In the genomic region with DNA sequence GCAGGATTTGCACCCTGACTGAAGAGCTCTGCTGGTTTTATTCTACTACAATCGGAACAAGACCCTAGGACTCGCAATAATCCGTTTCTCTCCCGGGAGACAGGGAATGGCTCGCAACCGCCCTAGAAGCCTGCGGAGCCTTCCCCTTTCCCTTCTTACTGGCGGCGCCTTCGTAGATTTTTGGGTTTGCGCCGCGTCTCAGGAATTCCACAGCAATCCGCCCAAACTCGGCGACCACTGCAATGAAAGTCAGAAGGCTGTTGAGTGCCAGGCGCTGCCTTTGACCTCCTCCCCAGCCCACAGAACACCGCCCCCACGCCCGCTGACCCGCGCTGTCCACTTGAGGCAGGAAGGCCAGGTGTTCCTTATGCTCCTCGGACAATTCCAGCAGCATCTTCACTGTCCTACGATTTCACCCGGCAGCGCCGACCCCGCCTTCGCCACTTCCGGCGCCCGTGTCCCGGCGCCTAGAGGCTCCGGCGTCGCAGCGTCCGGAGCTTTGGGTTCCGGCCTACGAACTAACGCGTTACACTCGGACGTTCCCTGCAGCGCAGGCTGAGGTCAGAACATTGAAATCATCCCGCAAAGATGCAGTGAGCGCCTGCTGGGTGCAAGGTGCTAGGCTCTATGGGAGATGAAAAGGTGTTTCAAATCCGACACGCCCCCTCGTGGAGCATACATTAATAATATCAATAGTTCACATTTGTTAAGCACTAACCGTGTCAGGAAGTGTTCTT, we compare ENCODE assay signal across 1 cellular context.
TF ChIP-seq lines count a peak whose summit lies in the region.

Gene COMMD2 (minus strand): TSS at position 439 of the 737 bp plus-strand sequence. CDS start 45 bp downstream, at position 394.

TF ChIP-seq in K562, 482 proteins besides CTCF, POLR2A, EP300 and RAD21 (continued from another document and continues in another):
- TF ChIP-seq, protein P1, sequence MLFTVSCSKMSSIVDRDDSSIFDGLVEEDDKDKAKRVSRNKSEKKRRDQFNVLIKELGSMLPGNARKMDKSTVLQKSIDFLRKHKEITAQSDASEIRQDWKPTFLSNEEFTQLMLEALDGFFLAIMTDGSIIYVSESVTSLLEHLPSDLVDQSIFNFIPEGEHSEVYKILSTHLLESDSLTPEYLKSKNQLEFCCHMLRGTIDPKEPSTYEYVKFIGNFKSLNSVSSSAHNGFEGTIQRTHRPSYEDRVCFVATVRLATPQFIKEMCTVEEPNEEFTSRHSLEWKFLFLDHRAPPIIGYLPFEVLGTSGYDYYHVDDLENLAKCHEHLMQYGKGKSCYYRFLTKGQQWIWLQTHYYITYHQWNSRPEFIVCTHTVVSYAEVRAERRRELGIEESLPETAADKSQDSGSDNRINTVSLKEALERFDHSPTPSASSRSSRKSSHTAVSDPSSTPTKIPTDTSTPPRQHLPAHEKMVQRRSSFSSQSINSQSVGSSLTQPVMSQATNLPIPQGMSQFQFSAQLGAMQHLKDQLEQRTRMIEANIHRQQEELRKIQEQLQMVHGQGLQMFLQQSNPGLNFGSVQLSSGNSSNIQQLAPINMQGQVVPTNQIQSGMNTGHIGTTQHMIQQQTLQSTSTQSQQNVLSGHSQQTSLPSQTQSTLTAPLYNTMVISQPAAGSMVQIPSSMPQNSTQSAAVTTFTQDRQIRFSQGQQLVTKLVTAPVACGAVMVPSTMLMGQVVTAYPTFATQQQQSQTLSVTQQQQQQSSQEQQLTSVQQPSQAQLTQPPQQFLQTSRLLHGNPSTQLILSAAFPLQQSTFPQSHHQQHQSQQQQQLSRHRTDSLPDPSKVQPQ (CRISPR knock-in tag; IDR thresholded peaks at IDR 0.05; ENCODE audit: borderline replicate concordance) = no peak
- TF ChIP-seq HMG20A (CRISPR knock-in tag; conservative IDR thresholded peaks at IDR 0.05) (no peak), ZSCAN29 (IDR thresholded peaks at IDR 0.05) (0 out of 2 replicates have a peak, but pooled peaks have one; percentile 29), ZNF511 (CRISPR knock-in tag; IDR thresholded peaks at IDR 0.05) (no peak; the same call in 1 of the 2 replicates), SRSF1 (IDR thresholded peaks at IDR 0.05; ENCODE audit: low read depth, low read length) (no peak), NR2C2 (CRISPR knock-in tag; IDR thresholded peaks at IDR 0.05) (peak; percentile 86), NR2C2 (tag; IDR thresholded peaks at IDR 0.05) (peak; percentile 88), CCAR2 (IDR thresholded peaks at IDR 0.05; ENCODE audit: low read depth, low read length) (no peak), PCBP2 (IDR thresholded peaks at IDR 0.05; ENCODE audit: low read depth, low read length, poor library complexity, severe bottlenecking) (no peak), FOXP1 (CRISPR knock-in tag; IDR thresholded peaks at IDR 0.05) (peak; percentile 53; the same call in 1 of the 2 replicates), PTBP1 (IDR thresholded peaks at IDR 0.05; ENCODE audit: low read depth, low read length) (no peak), KLF10 (CRISPR knock-in tag; IDR thresholded peaks at IDR 0.05) (no peak), EZH2 (IDR thresholded peaks at IDR 0.05; ENCODE audit: borderline replicate concordance, low read depth, low read length) (no peak), HNRNPLL (IDR thresholded peaks at IDR 0.05; ENCODE audit: low read depth, low read length, poor library complexity, severe bottlenecking) (peak; percentile 57), GTF2E2 (tag; IDR thresholded peaks at IDR 0.05) (peak; percentile 54; the same call in 1 of the 2 replicates)
- TF ChIP-seq, protein P2, sequence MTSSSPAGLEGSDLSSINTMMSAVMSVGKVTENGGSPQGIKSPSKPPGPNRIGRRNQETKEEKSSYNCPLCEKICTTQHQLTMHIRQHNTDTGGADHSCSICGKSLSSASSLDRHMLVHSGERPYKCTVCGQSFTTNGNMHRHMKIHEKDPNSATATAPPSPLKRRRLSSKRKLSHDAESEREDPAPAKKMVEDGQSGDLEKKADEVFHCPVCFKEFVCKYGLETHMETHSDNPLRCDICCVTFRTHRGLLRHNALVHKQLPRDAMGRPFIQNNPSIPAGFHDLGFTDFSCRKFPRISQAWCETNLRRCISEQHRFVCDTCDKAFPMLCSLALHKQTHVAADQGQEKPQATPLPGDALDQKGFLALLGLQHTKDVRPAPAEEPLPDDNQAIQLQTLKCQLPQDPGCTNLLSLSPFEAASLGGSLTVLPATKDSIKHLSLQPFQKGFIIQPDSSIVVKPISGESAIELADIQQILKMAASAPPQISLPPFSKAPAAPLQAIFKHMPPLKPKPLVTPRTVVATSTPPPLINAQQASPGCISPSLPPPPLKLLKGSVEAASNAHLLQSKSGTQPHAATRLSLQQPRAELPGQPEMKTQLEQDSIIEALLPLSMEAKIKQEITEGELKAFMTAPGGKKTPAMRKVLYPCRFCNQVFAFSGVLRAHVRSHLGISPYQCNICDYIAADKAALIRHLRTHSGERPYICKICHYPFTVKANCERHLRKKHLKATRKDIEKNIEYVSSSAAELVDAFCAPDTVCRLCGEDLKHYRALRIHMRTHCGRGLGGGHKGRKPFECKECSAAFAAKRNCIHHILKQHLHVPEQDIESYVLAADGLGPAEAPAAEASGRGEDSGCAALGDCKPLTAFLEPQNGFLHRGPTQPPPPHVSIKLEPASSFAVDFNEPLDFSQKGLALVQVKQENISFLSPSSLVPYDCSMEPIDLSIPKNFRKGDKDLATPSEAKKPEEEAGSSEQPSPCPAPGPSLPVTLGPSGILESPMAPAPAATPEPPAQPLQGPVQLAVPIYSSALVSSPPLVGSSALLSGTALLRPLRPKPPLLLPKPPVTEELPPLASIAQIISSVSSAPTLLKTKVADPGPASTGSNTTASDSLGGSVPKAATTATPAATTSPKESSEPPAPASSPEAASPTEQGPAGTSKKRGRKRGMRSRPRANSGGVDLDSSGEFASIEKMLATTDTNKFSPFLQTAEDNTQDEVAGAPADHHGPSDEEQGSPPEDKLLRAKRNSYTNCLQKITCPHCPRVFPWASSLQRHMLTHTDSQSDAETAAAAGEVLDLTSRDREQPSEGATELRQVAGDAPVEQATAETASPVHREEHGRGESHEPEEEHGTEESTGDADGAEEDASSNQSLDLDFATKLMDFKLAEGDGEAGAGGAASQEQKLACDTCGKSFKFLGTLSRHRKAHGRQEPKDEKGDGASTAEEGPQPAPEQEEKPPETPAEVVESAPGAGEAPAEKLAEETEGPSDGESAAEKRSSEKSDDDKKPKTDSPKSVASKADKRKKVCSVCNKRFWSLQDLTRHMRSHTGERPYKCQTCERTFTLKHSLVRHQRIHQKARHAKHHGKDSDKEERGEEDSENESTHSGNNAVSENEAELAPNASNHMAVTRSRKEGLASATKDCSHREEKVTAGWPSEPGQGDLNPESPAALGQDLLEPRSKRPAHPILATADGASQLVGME (CRISPR knock-in tag; IDR thresholded peaks at IDR 0.05) = peak; percentile 93
- TF ChIP-seq, protein P3, sequence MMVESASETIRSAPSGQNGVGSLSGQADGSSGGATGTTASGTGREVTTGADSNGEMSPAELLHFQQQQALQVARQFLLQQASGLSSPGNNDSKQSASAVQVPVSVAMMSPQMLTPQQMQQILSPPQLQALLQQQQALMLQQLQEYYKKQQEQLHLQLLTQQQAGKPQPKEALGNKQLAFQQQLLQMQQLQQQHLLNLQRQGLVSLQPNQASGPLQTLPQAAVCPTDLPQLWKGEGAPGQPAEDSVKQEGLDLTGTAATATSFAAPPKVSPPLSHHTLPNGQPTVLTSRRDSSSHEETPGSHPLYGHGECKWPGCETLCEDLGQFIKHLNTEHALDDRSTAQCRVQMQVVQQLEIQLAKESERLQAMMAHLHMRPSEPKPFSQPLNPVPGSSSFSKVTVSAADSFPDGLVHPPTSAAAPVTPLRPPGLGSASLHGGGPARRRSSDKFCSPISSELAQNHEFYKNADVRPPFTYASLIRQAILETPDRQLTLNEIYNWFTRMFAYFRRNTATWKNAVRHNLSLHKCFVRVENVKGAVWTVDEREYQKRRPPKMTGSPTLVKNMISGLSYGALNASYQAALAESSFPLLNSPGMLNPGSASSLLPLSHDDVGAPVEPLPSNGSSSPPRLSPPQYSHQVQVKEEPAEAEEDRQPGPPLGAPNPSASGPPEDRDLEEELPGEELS (CRISPR knock-in tag; IDR thresholded peaks at IDR 0.05; ENCODE audit: borderline replicate concordance) = 0 out of 2 replicates have a peak, but pooled peaks have one; percentile 36
- TF ChIP-seq, protein P4, sequence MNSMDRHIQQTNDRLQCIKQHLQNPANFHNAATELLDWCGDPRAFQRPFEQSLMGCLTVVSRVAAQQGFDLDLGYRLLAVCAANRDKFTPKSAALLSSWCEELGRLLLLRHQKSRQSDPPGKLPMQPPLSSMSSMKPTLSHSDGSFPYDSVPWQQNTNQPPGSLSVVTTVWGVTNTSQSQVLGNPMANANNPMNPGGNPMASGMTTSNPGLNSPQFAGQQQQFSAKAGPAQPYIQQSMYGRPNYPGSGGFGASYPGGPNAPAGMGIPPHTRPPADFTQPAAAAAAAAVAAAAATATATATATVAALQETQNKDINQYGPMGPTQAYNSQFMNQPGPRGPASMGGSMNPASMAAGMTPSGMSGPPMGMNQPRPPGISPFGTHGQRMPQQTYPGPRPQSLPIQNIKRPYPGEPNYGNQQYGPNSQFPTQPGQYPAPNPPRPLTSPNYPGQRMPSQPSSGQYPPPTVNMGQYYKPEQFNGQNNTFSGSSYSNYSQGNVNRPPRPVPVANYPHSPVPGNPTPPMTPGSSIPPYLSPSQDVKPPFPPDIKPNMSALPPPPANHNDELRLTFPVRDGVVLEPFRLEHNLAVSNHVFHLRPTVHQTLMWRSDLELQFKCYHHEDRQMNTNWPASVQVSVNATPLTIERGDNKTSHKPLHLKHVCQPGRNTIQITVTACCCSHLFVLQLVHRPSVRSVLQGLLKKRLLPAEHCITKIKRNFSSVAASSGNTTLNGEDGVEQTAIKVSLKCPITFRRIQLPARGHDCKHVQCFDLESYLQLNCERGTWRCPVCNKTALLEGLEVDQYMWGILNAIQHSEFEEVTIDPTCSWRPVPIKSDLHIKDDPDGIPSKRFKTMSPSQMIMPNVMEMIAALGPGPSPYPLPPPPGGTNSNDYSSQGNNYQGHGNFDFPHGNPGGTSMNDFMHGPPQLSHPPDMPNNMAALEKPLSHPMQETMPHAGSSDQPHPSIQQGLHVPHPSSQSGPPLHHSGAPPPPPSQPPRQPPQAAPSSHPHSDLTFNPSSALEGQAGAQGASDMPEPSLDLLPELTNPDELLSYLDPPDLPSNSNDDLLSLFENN (IDR thresholded peaks at IDR 0.05; ENCODE audit: low read depth in 2 of 2, low read length in 2 of 2) = 0 out of 4 replicates have a peak, but pooled peaks of 1 of the 2 experiments have one; percentile 64
- TF ChIP-seq, protein P5, sequence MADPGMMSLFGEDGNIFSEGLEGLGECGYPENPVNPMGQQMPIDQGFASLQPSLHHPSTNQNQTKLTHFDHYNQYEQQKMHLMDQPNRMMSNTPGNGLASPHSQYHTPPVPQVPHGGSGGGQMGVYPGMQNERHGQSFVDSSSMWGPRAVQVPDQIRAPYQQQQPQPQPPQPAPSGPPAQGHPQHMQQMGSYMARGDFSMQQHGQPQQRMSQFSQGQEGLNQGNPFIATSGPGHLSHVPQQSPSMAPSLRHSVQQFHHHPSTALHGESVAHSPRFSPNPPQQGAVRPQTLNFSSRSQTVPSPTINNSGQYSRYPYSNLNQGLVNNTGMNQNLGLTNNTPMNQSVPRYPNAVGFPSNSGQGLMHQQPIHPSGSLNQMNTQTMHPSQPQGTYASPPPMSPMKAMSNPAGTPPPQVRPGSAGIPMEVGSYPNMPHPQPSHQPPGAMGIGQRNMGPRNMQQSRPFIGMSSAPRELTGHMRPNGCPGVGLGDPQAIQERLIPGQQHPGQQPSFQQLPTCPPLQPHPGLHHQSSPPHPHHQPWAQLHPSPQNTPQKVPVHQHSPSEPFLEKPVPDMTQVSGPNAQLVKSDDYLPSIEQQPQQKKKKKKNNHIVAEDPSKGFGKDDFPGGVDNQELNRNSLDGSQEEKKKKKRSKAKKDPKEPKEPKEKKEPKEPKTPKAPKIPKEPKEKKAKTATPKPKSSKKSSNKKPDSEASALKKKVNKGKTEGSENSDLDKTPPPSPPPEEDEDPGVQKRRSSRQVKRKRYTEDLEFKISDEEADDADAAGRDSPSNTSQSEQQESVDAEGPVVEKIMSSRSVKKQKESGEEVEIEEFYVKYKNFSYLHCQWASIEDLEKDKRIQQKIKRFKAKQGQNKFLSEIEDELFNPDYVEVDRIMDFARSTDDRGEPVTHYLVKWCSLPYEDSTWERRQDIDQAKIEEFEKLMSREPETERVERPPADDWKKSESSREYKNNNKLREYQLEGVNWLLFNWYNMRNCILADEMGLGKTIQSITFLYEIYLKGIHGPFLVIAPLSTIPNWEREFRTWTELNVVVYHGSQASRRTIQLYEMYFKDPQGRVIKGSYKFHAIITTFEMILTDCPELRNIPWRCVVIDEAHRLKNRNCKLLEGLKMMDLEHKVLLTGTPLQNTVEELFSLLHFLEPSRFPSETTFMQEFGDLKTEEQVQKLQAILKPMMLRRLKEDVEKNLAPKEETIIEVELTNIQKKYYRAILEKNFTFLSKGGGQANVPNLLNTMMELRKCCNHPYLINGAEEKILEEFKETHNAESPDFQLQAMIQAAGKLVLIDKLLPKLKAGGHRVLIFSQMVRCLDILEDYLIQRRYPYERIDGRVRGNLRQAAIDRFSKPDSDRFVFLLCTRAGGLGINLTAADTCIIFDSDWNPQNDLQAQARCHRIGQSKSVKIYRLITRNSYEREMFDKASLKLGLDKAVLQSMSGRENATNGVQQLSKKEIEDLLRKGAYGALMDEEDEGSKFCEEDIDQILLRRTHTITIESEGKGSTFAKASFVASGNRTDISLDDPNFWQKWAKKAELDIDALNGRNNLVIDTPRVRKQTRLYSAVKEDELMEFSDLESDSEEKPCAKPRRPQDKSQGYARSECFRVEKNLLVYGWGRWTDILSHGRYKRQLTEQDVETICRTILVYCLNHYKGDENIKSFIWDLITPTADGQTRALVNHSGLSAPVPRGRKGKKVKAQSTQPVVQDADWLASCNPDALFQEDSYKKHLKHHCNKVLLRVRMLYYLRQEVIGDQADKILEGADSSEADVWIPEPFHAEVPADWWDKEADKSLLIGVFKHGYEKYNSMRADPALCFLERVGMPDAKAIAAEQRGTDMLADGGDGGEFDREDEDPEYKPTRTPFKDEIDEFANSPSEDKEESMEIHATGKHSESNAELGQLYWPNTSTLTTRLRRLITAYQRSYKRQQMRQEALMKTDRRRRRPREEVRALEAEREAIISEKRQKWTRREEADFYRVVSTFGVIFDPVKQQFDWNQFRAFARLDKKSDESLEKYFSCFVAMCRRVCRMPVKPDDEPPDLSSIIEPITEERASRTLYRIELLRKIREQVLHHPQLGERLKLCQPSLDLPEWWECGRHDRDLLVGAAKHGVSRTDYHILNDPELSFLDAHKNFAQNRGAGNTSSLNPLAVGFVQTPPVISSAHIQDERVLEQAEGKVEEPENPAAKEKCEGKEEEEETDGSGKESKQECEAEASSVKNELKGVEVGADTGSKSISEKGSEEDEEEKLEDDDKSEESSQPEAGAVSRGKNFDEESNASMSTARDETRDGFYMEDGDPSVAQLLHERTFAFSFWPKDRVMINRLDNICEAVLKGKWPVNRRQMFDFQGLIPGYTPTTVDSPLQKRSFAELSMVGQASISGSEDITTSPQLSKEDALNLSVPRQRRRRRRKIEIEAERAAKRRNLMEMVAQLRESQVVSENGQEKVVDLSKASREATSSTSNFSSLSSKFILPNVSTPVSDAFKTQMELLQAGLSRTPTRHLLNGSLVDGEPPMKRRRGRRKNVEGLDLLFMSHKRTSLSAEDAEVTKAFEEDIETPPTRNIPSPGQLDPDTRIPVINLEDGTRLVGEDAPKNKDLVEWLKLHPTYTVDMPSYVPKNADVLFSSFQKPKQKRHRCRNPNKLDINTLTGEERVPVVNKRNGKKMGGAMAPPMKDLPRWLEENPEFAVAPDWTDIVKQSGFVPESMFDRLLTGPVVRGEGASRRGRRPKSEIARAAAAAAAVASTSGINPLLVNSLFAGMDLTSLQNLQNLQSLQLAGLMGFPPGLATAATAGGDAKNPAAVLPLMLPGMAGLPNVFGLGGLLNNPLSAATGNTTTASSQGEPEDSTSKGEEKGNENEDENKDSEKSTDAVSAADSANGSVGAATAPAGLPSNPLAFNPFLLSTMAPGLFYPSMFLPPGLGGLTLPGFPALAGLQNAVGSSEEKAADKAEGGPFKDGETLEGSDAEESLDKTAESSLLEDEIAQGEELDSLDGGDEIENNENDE (IDR thresholded peaks at IDR 0.05; ENCODE audit: low read depth, low read length) = peak; percentile 44
